In the genomic region with DNA sequence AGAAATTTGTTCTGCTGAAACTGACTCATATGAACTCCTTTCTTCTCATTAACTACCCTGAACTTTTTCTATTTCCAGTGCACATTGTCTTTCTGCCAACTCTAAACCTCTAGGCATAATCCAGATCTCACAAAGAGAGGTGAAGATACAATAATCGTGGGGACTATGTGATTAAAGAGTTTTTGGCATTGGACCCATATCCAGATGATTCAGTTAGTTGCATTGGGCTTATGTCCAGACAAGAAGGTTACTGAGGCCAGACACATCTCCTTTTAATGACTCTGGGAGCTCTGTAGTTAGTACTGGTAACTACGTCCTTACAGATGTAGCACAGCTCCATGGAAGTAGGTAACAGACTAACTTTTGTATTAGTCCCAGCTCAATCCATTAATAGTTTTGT, we compare ENCODE assay signal across 20 cellular contexts.
DNase-seq lines count a peak whose midpoint lies in the region; ATAC-seq and TF ChIP-seq lines count a peak whose summit lies in the region.
"Had no signal": no experiment of that assay in that cellular context is flagged by ENCODE, and none has a peak within 500 bp of the region (broad histone marks: within the 10 kb centered on the region; RNA-seq: fewer than 3 reads in every experiment).

No MANE protein-coding gene starts in this region.

- 34 to 50% methylated on average over 2 of the region's 2 CpGs for WGBS in esophagus squamous epithelium, 2 donors

- TF ChIP-seq POLR2A in breast epithelium (IDR thresholded peaks at IDR 0.05): no peak
- TF ChIP-seq POLR2A in esophagus squamous epithelium (IDR thresholded peaks at IDR 0.05): no peak

- H3K9me3 Mint-ChIP-seq in MCF 10A (ENCODE audit: unreplicated experiment): peaks cover 7% of the 10 kb centered on the region
- H3K9me3 Mint-ChIP-seq: T-helper 2 cell treated with Interferon-gamma antibody and Interleukin-4, amounts not matched to agents 5 μg/mL and 100 μg/mL, for 36 hours had no signal

- ATAC-seq in Right ventricle myocardium inferior: no peak
- ATAC-seq: activated CD4-positive, CD25-positive, alpha-beta regulatory T cell treated with anti-CD3 and anti-CD28 coated beads, Interleukin-2, amount 50 U/mL, for 24 hours had no signal

- no TSS peak for BruUV-seq in MCF 10A (replicated peaks; lab: Mats Ljungman, UMichigan)

- H3K36me3 Mint-ChIP-seq in MCF 10A (ENCODE audit: insufficient read depth, unreplicated experiment): no peaks in the 10 kb centered on the region
- H3K36me3 Mint-ChIP-seq: IgD-negative memory B cell had no signal

- TF ChIP-seq CTCF in MCF 10A (IDR thresholded peaks at IDR 0.05; ENCODE audit: unreplicated experiment): no peak
- TF ChIP-seq CTCF in breast epithelium (IDR thresholded peaks at IDR 0.05): no peak
- TF ChIP-seq CTCF in esophagus squamous epithelium (IDR thresholded peaks at IDR 0.05): no peak

- H3K27me3 ChIP-seq in breast epithelium (no peaks in the 10 kb centered on the region), esophagus squamous epithelium (no peaks in the 10 kb centered on the region)
- H3K27me3 ChIP-seq: BLaER1 treated with 17β-estradiol and CSF1 and Interleukin-3, amounts not matched to agents 10 nM and 100 nM; neutrophil; SJCRH30; tibial artery had no signal

- CTCF ChIA-PET in MCF 10A (lab: Yijun Ruan, JAX): interaction anchor here (0.6 to 1.3 kb wide), 2 partner anchors 16 to 67 kb away, joined by 3 to 4 read pairs; no protein-coding TSS in a partner anchor

- H3K9me3 ChIP-seq in breast epithelium (no peaks in the 10 kb centered on the region), esophagus squamous epithelium (no peaks in the 10 kb centered on the region)
- H3K9me3 ChIP-seq: BLaER1 treated with 17β-estradiol and CSF1 and Interleukin-3, amounts not matched to agents 10 nM and 100 nM; left ventricle myocardium inferior; neutrophil; SJCRH30; tibial artery had no signal

- H3K27me3 Mint-ChIP-seq in MCF 10A (ENCODE audit: insufficient read depth, unreplicated experiment): no peaks in the 10 kb centered on the region
- H3K27me3 Mint-ChIP-seq: IgD-negative memory B cell had no signal

- H3K27ac ChIP-seq in breast epithelium (no peak overlapping the region), esophagus squamous epithelium (no peak overlapping the region)
- H3K27ac ChIP-seq: BLaER1 treated with 17β-estradiol and CSF1 and Interleukin-3, amounts not matched to agents 10 nM and 100 nM; left ventricle myocardium inferior; neutrophil; SJCRH30; tibial artery had no signal

- H3K4me1 Mint-ChIP-seq in MCF 10A (ENCODE audit: insufficient read depth, unreplicated experiment): peaks cover 20% of the 10 kb centered on the region

- no peak overlapping the region for H3K27ac Mint-ChIP-seq in MCF 10A (ENCODE audit: low read depth, unreplicated experiment)
- H3K27ac Mint-ChIP-seq: activated T-helper 1 cell treated with anti-CD3 and anti-CD28 coated beads, Interleukin-12 subunit alpha, Interleukin-12 subunit beta, Interleukin-2, Interleukin-4 antibody, amounts not matched to agents 30 ng/mL and 10 ng/mL and 1 ng/mL, durations not matched to agents 14 hours and 24 hours and 36 hours; IgD-negative memory B cell; T-helper 2 cell treated with Interferon-gamma antibody and Interleukin-4, amounts not matched to agents 5 μg/mL and 100 μg/mL, for 36 hours had no signal

- no peak overlapping the region for H3K4me3 Mint-ChIP-seq in MCF 10A (ENCODE audit: unreplicated experiment)
- H3K4me3 Mint-ChIP-seq: activated T-helper 1 cell treated with anti-CD3 and anti-CD28 coated beads, Interleukin-12 subunit alpha, Interleukin-12 subunit beta, Interleukin-2, Interleukin-4 antibody, amounts not matched to agents 30 ng/mL and 10 ng/mL and 1 ng/mL, durations not matched to agents 14 hours and 24 hours and 36 hours; IgD-negative memory B cell; T-helper 2 cell treated with Interferon-gamma antibody and Interleukin-4, amounts not matched to agents 5 μg/mL and 100 μg/mL, for 36 hours had no signal

- DNase-seq in MCF 10A (ENCODE audit: unreplicated experiment) (peak; percentile 64), breast epithelium (ENCODE audit: low spot score in 2 of 2) (no peak), amniotic epithelial cell (ENCODE audit: low read depth) (peak; percentile 30), fibroblast of gingiva (ENCODE audit: low read depth) (peak; percentile 2), esophagus squamous epithelium (lab: John Stamatoyannopoulos, UW) (no peak), Right ventricle myocardium inferior (ENCODE audit: missing footprints) (no peak)
- no peak for DNase-seq in activated CD4-positive, CD25-positive, alpha-beta regulatory T cell (lab: John Stamatoyannopoulos, UW)
- DNase-seq in activated CD4-positive, alpha-beta T cell treated with anti-CD3 and anti-CD28 coated beads for 48 hours: no peak
- DNase-seq: activated CD8-positive, alpha-beta memory T cell treated with anti-CD3 and anti-CD28 coated beads for 24 hours; left ventricle myocardium inferior; NCI-H2029 treated with DMSO at 0.1 percent for 48 hours; NCI-H510A treated with DMSO at 0.1 percent for 48 hours; SJCRH30; tibial artery had no signal

- H3K4me1 ChIP-seq in breast epithelium: no peaks in the 10 kb centered on the region
- H3K4me1 ChIP-seq in esophagus squamous epithelium: peaks cover 0 to 15% (median 0%) of the 10 kb centered on the region in 3 donors
- H3K4me1 ChIP-seq: SJCRH30, tibial artery had no signal

- H3K4me3 ChIP-seq in breast epithelium: no peak overlapping the region
- no peak overlapping the region for H3K4me3 ChIP-seq in esophagus squamous epithelium
- H3K4me3 ChIP-seq: BLaER1 treated with 17β-estradiol and CSF1 and Interleukin-3, amounts not matched to agents 10 nM and 100 nM; left ventricle myocardium inferior; SJCRH30; tibial artery had no signal

- POLR2A ChIA-PET in MCF 10A (lab: Yijun Ruan, JAX): interaction anchor here (0.7 kb wide), 2 partner anchors 11 to 422 kb away, joined by 3 read pairs; no protein-coding TSS in a partner anchor

- intact Hi-C loops in MCF 10A (cut with micrococcal nuclease) (no loop called here), breast epithelium (cut with DNase I; ENCODE audit: low total_unique reads) (no loop called here), esophagus squamous epithelium (cut with DNase I) (no loop called here), Right ventricle myocardium inferior (cut with DNase I) (no loop called here)

- H3K36me3 ChIP-seq in breast epithelium (no peaks in the 10 kb centered on the region), esophagus squamous epithelium (no peaks in the 10 kb centered on the region)
- H3K36me3 ChIP-seq: BLaER1 treated with 17β-estradiol and CSF1 and Interleukin-3, amounts not matched to agents 10 nM and 100 nM; left ventricle myocardium inferior; neutrophil; SJCRH30; tibial artery had no signal

Comparison
In these comparisons a context has a peak if more than half of its experiments do, and no peak if none do; other contexts are left out.
1. DNase-seq: peak in MCF 10A (single experiment), amniotic epithelial cell (single experiment) and fibroblast of gingiva (single experiment); none in breast epithelium (0 of 2), activated CD4-positive, CD25-positive, alpha-beta regulatory T cell (0 of 4), esophagus squamous epithelium (single experiment), Right ventricle myocardium inferior (single experiment) and activated CD4-positive, alpha-beta T cell treated with anti-CD3 and anti-CD28 coated beads for 48 hours (single experiment).